ENCODE assay signal across 2 cellular contexts in the genomic region with DNA sequence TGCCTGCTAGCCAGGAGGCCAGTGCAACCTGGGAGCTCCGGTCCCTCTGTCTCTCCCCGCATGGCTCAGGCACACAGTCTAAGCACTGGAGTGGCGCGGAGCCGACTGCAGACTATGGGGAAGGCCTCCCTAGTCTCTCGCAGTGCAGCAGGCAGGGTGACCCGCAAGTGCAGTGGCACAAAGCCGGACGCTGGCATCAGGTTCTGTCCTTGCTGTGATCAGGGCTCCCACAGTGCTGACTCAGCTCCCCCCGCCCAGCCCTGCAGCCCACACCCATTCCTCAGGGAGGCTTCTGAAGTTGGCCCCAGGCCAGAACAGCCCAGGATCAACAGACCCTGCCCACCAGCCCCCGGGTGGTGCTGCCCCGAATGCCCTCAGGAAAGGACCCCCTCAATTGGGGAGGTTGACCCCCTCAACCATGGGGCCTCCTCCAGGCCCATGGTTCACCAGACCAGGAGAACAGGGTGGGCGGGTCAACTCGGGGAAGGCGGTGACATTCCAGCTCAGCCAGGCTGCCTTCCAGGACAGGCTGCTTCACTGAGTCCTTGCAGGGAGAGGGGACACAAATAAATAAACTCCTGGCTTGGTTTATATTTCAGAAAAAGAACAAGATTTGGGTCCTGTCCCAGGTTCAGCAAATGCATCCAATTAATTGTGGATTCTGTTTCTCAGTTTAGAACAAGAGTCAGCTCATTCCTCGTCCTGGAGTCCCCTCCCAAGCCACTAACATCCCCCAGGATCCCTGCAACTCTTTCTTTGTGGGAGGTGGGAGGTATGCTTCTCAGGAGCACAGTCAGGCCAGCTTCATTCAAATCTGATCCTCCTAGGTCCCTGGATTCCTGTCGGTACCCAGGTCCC.
TF ChIP-seq lines count a peak whose summit lies in the region.

No MANE protein-coding gene starts in this region.

TF ChIP-seq in Ishikawa, 13 proteins besides CTCF, POLR2A, EP300 and RAD21:
- TF ChIP-seq TCF12 (IDR thresholded peaks at IDR 0.05; ENCODE audit: low read depth) (peak; percentile 22; the same call in 1 of the 2 replicates), CREB1 (IDR thresholded peaks at IDR 0.05; ENCODE audit: low read depth) (no peak), ZBTB7A (IDR thresholded peaks at IDR 0.05; ENCODE audit: low read depth) (peak; percentile 70; the same call in 1 of the 2 replicates), TEAD4 (IDR thresholded peaks at IDR 0.05) (peak; percentile 63), NFIC (IDR thresholded peaks at IDR 0.05) (peak; percentile 75), TAF1 (IDR thresholded peaks at IDR 0.05; ENCODE audit: low read depth) (no peak)
TF ChIP-seq in Ishikawa: peak in this region for 4.

TF ChIP-seq in H1, 55 proteins besides CTCF, POLR2A, EP300 and RAD21:
- peak; percentile 44; the same call in 1 of the 2 replicates for TF ChIP-seq TEAD4 (IDR thresholded peaks at IDR 0.05; ENCODE audit: low read depth, low read length)
- no peak for TF ChIP-seq GABPA (IDR thresholded peaks at IDR 0.05; ENCODE audit: borderline replicate concordance, insufficient read depth, low read length)
- TF ChIP-seq, protein P1, sequence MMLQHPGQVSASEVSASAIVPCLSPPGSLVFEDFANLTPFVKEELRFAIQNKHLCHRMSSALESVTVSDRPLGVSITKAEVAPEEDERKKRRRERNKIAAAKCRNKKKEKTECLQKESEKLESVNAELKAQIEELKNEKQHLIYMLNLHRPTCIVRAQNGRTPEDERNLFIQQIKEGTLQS (IDR thresholded peaks at IDR 0.05; ENCODE audit: insufficient read depth, low read depth, low read length), result no peak
- no peak for TF ChIP-seq SUZ12 (IDR thresholded peaks at IDR 0.05; ENCODE audit: low read length)
